ENCODE assay signal across 8 cellular contexts in the genomic region with DNA sequence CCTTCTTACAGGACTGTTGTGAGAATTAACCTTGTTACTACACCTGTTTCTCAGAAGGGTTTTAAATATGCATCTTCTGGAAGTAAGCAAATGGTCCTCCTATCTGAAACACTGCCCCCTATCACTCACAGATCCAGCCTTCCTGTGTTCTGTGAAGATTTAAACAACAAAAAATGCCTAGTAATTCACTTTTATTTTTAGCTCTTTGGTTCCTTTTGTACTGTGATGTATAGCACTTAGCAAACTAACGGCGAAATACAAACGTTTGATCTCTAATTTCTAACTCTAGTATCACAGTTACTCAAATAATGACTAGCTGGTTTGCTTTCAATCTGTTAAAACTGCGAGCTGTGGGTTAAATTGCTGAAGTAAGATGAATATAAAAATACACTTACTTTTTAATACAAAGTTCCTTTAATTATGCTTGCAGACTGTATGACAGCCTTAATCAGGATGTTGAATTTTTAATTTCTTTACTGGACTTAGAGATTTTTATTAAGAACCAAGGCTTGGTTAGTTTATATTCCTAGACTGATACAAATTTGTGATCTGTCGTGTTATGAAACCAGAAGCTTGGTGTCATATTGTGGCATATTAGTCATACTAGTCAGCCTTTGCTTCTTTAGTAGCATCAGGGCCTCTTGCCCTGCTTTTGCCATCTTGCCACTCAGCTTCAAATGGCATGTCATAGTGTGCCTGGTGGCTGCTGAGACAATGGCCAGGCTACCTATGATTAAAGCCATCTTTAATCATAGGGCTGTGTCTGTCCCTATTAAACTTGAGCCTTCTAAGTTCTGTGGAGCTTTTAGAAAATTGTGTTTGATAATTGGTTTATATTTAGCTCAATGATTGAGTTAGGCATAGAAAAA. TPM values are rescaled to one million over a fixed set of nuclear protein-coding genes. Genes with fewer than 3 reads are reported as not detected.
DNase-seq lines count a peak whose midpoint lies in the region; ATAC-seq and TF ChIP-seq lines count a peak whose summit lies in the region.

No MANE protein-coding gene starts in this region.

- WGBS in tibial nerve, 2 donors: 39 to 46% methylated on average over 5 of the region's 5 CpGs

- peak; percentile 73 for ATAC-seq in HG02642 (IDR thresholded peaks at IDR 0.05; ENCODE audit: poor library complexity, unreplicated experiment)

- TF ChIP-seq EP300 in tibial nerve (IDR thresholded peaks at IDR 0.05): no peak

- H3K9ac ChIP-seq in SK-N-MC (ENCODE audit: insufficient read length): no peak overlapping the region

- no peaks in the 10 kb centered on the region for H3K9me3 ChIP-seq in SK-N-MC (ENCODE audit: low read depth, low read length)
- no peaks in the 10 kb centered on the region for H3K9me3 ChIP-seq in tibial nerve

- TF ChIP-seq POLR2A in tibial nerve (IDR thresholded peaks at IDR 0.05): no peak

- no peaks in the 10 kb centered on the region for H3K27me3 ChIP-seq in tibial nerve

- H3K4me1 ChIP-seq in tibial nerve: peaks cover 0 to 46% (median 18%) of the 10 kb centered on the region in 4 donors

- no peak overlapping the region for H3K4me3 ChIP-seq in SK-N-MC
- H3K4me3 ChIP-seq in epithelial cell of esophagus (ENCODE audit: low read length): no peak overlapping the region
- no peak overlapping the region for H3K4me3 ChIP-seq in tibial nerve

- H3K27ac ChIP-seq in SK-N-MC: peak overlapping the region; percentile 57; the same call in 1 of the 2 replicates
- peak overlapping the region in 1 of 4 donors; percentile 28 for H3K27ac ChIP-seq in tibial nerve

- DNase-seq in SIG-M5 treated with dmso at 0.1 percent for 504 hours (lab: John Stamatoyannopoulos, UW; ENCODE audit: unreplicated experiment) (peak; percentile 12), SIG-M5 (lab: John Stamatoyannopoulos, UW) (no peak), SK-N-MC (ENCODE audit: low read depth, low spot score) (no peak), epithelial cell of esophagus (ENCODE audit: low read depth) (peak; percentile 57), SW480 (ENCODE audit: low spot score) (no peak), tibial nerve (ENCODE audit: low spot score in 2 of 2) (no peak)
- peak; percentile 26 to 41 for DNase-seq in stimulated activated CD4-positive, alpha-beta T cell treated with anti-CD3 and anti-CD28 coated beads, Interleukin-15, amount 100 ng/mL, for 48 hours (ENCODE audit: low read depth in 2 of 2)

- peak; percentile 38 for TF ChIP-seq CTCF in epithelial cell of esophagus (IDR thresholded peaks at IDR 0.05; ENCODE audit: insufficient read depth, low read depth, low read length, missing control alignments)
- TF ChIP-seq CTCF in tibial nerve (IDR thresholded peaks at IDR 0.05): peak in 1 of 5 experiments; percentile 8

- H3K36me3 ChIP-seq in SK-N-MC (ENCODE audit: insufficient read depth, low read length): peaks cover 48% of the 10 kb centered on the region
- peaks cover 0 to 16% (median 0%) of the 10 kb centered on the region in 3 donors for H3K36me3 ChIP-seq in tibial nerve

RNA-seq across cellular contexts. Expression of gene EIF3J, which starts 9.2 kb away (rescaled TPM):
- total RNA-seq in tibial nerve: 10 to 100 TPM; 53.6 to 93.6 (median 74.7) TPM

Comparison
In these comparisons a context has a peak if more than half of its experiments do, and no peak if none do; other contexts are left out.
1. DNase-seq: peak in SIG-M5 treated with dmso at 0.1 percent for 504 hours (single experiment), epithelial cell of esophagus (single experiment) and stimulated activated CD4-positive, alpha-beta T cell treated with anti-CD3 and anti-CD28 coated beads, Interleukin-15, amount 100 ng/mL, for 48 hours (2 of 2); none in SIG-M5 (single experiment), SK-N-MC (single experiment), SW480 (single experiment) and tibial nerve (0 of 2).